ENCODE assay signal across 8 cellular contexts in the genomic region with DNA sequence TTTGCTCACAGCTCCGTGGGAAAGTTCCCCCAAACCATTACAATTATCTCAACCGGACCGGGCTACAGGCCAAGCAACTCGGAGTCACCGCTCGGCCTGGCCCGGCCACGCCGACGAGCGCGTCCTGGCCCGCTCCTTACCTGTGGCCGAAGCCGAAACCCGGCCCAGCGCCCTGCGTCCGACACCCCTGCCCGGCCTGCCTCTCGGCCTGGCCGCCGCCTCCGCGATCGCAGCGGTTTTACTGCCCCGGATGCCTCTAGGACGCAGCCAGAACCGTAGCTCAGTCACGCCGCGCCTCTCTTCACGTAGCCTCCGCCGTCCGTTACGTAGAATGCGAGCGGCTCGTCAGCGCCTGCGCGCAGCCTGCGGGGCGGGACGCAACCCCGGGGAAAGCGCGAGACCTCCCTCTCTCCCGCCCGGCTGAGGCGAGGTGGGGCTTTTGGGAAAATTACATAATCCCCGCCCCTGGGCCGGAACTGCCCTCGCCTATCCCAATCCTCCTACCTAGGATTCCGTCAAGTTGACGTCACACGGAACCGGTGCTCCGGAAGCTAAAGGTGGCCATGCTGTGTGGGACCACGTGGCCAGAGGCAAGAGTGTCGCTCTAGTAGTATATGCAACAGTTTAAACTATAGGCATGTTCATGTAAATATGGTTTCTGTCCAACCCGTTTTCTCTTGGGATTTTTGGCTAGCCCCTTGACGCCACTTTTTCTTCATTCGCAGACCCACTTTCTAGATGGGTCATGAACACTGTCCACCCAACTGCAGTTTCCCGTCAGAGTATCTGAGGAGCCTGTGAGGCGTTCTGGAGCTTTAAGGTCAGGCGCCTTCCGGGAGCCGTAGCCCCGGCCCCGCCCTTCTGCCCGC. TPM values are rescaled to one million over a fixed set of nuclear protein-coding genes. Genes with fewer than 3 reads are reported as not detected.
DNase-seq lines count a peak whose midpoint lies in the region; ATAC-seq and TF ChIP-seq lines count a peak whose summit lies in the region.

Gene CCDC47 (minus strand): TSS at position 326 of the 869 bp plus-strand sequence. CDS start 7,422 bp downstream, outside the sequence.

- no peaks in the 10 kb centered on the region for H3K27me3 Mint-ChIP-seq in natural killer cell (ENCODE audit: low read depth in 2 of 2)

- no peaks in the 10 kb centered on the region for H3K9me3 Mint-ChIP-seq in natural killer cell

- peaks cover 51 to 65% of the 10 kb centered on the region in 2 donors for H3K4me1 Mint-ChIP-seq in natural killer cell

- no peaks in the 10 kb centered on the region for H3K36me3 Mint-ChIP-seq in natural killer cell

- peak; percentile 100 for DNase-seq in ELF-1 (ENCODE audit: low read depth, low spot score)
- DNase-seq in H7 = peak; percentile 99
- peak; percentile 99 for DNase-seq in M059J (ENCODE audit: low read depth)
- peak; percentile 97 to 98 for DNase-seq in SHP77 (lab: John Stamatoyannopoulos, UW)
- peak; percentile 98 for DNase-seq in activated effector memory CD4-positive, alpha-beta T cell treated with Interleukin-2 at 50 U/mL for 16 hours
- peak; percentile 99 for DNase-seq in fibroblast of peridontal ligament (ENCODE audit: extremely low read depth)
- DNase-seq in natural killer cell = peak; percentile 93
- DNase-seq in stimulated activated naive CD4-positive, alpha-beta T cell treated with Interleukin-2 at 50 U/mL for 16 hours (lab: John Stamatoyannopoulos, UW) = peak; percentile 98

- TF ChIP-seq CTCF in natural killer cell (IDR thresholded peaks at IDR 0.05) = no peak

- H3K4me3 Mint-ChIP-seq in natural killer cell = peak within 1 kb of the TSS; percentile 95

- peaks cover 5% of the 10 kb centered on the region for H3K36me3 ChIP-seq in H7 (replicated peaks; ENCODE audit: control insufficient read depth, insufficient read depth, low read length)

- intact Hi-C loops in natural killer cell (cut with micrococcal nuclease) = loop anchor here (1.0 to 5.0 kb wide), 6 partner anchors 32 to 734 kb away; partner anchors contain the start of genes CEP95, DDX5, FTSJ3 and MAP3K3

- peak within 1 kb of the TSS; percentile 98 to 99 for H3K27ac Mint-ChIP-seq in natural killer cell

- H3K27me3 ChIP-seq in H7 (ENCODE audit: control insufficient read depth, insufficient read depth, low read length) = no peaks in the 10 kb centered on the region

- H3K4me3 ChIP-seq in H7 (ENCODE audit: insufficient read depth, low read depth, low read length) = peak within 1 kb of the TSS; percentile 91

- peak; percentile 81 to 94 (median 84) for ATAC-seq in natural killer cell

RNA-seq across cellular contexts. Expression of gene CCDC47, which starts in this region (rescaled TPM):
- total RNA-seq in H7 (2014; rRNA removed; shearing (Covaris generic)) = 30.6 and 36.4 TPM in 2 replicates
- 46.2 and 64.1 TPM in 2 replicates for total RNA-seq in M059J (2014; rRNA removed; shearing (Covaris generic))
- 10 to 100 TPM; 37.9 to 45.2 (median 41.7) TPM for total RNA-seq in natural killer cell

Comparison
In these comparisons a context has a peak if more than half of its experiments do, and no peak if none do; other contexts are left out.
1. Peak in every context shown above with its lines: DNase-seq, ATAC-seq and H3K4me3 ChIP-seq.